15 cellular contexts compared by ENCODE assay signal in the genomic region with DNA sequence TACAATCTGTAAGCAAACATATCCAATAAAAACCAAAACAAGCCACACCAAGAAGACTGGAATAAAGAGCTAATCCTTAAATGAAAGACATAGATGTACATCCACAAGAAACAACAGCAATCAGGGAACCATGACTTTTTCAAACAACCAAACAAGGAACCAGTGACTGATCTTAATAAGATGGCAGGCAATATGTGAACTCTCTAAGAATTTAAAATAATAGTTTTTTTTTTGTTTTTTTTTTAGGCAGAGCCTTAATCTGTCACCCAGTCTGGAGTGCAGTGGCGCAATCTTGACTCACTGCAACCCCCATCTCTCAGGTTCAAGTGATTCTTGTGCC. TPM values are rescaled to one million over a fixed set of nuclear protein-coding genes. Genes with fewer than 3 reads are reported as not detected.
DNase-seq lines count a peak whose midpoint lies in the region; ATAC-seq, FAIRE-seq and TF ChIP-seq lines count a peak whose summit lies in the region.
"Had no signal": no experiment of that assay in that cellular context is flagged by ENCODE, and none has a peak within 500 bp of the region (broad histone marks: within the 10 kb centered on the region; RNA-seq: fewer than 3 reads in every experiment).

No MANE protein-coding gene starts in this region.

- no peaks in the 10 kb centered on the region for H3K9me3 ChIP-seq in GM12878 (replicated peaks; ENCODE audit: control insufficient read depth, insufficient read depth, low read length)
- H3K9me3 ChIP-seq: SK-N-SH had no signal

- CTCF ChIA-PET in activated CD8-positive, alpha-beta T cell treated with anti-CD3 and anti-CD28 coated beads for 36 hours (lab: Charles Lee): interaction anchor here (0.6 to 4.4 kb wide), 29 partner anchors 9 to 1490 kb away, joined by 3 to 31 read pairs (median 4); partner anchors contain the start of gene CAPRIN2
- CTCF ChIA-PET in activated CD8-positive, alpha-beta T cell treated with anti-CD3 and anti-CD28 coated beads, Interleukin-2, amount 10 ng/mL, durations not matched to agents 7 days and 5 days (lab: Charles Lee): interaction anchor here (0.6 to 3.6 kb wide), 13 partner anchors 12 to 1291 kb away, joined by 3 to 12 read pairs (median 3); no protein-coding TSS in a partner anchor
- CTCF ChIA-PET in GM12878 (lab: Yijun Ruan, JAX): interaction anchor here (0.6 to 3.4 kb wide), 12 partner anchors 9 to 1290 kb away, joined by 3 to 17 read pairs (median 3); partner anchors contain the start of gene CAPRIN2
- CTCF ChIA-PET in activated CD4-positive, alpha-beta T cell treated with anti-CD3 and anti-CD28 coated beads for 36 hours (lab: Charles Lee): interaction anchor here (0.7 to 2.7 kb wide), 12 partner anchors 11 to 1288 kb away, joined by 3 to 17 read pairs (median 4); no protein-coding TSS in a partner anchor

- H3K4me1 ChIP-seq in GM12878 (ENCODE audit: control insufficient read depth, insufficient read depth, low read length): no peaks in the 10 kb centered on the region

- no peak overlapping the region for H2AFZ ChIP-seq in GM12878 (ENCODE audit: control insufficient read depth, low read depth, low read length)

- in situ Hi-C loops in GM12878 (cut with MboI): loop anchor here (10.0 kb wide), 2 partner anchors 1253 to 1283 kb away; no protein-coding TSS in a partner anchor

- H3K4me1 Mint-ChIP-seq in activated CD8-positive, alpha-beta T cell treated with anti-CD3 and anti-CD28 coated beads for 36 hours (ENCODE audit: low read depth): no peaks in the 10 kb centered on the region
- no peaks in the 10 kb centered on the region for H3K4me1 Mint-ChIP-seq in activated CD8-positive, alpha-beta T cell treated with anti-CD3 and anti-CD28 coated beads, Interleukin-2, amount 10 ng/mL, durations not matched to agents 7 days and 5 days (ENCODE audit: low read depth)
- H3K4me1 Mint-ChIP-seq in HFFc6 (ENCODE audit: low read depth) (peaks cover 6% of the 10 kb centered on the region; the same call in 1 of the 2 replicates), type B pancreatic cell (ENCODE audit: unreplicated experiment) (no peaks in the 10 kb centered on the region)
- no peaks in the 10 kb centered on the region for H3K4me1 Mint-ChIP-seq in activated CD4-positive, alpha-beta T cell treated with anti-CD3 and anti-CD28 coated beads for 36 hours
- H3K4me1 Mint-ChIP-seq: B cell; CD8-positive, alpha-beta memory T cell; IgD-negative memory B cell had no signal

- SMC1A ChIA-PET in GM12878 (lab: Charles Lee; ENCODE audit: uncharacterized antibody, unreplicated experiment): interaction anchor here (0.6 to 4.1 kb wide), 7 partner anchors 15 to 1290 kb away, joined by 3 to 15 read pairs (median 3); no protein-coding TSS in a partner anchor

- POLR2A ChIA-PET in activated CD8-positive, alpha-beta T cell treated with anti-CD3 and anti-CD28 coated beads for 36 hours (lab: Charles Lee): interaction anchor here (0.6 kb wide), 1 partner anchor 39 kb away, joined by 3 read pairs; no protein-coding TSS in a partner anchor
- POLR2A ChIA-PET in activated CD8-positive, alpha-beta T cell treated with anti-CD3 and anti-CD28 coated beads, Interleukin-2, amount 10 ng/mL, durations not matched to agents 7 days and 5 days (lab: Charles Lee): no interaction called here
- POLR2A ChIA-PET in GM12878 (lab: Charles Lee): no interaction called here
- POLR2A ChIA-PET in activated CD4-positive, alpha-beta T cell treated with anti-CD3 and anti-CD28 coated beads for 36 hours (lab: Charles Lee): no interaction called here

- H3K4me3 Mint-ChIP-seq in activated CD8-positive, alpha-beta T cell treated with anti-CD3 and anti-CD28 coated beads for 36 hours: no peak overlapping the region
- no peak overlapping the region for H3K4me3 Mint-ChIP-seq in activated CD8-positive, alpha-beta T cell treated with anti-CD3 and anti-CD28 coated beads, Interleukin-2, amount 10 ng/mL, durations not matched to agents 7 days and 5 days
- no peak overlapping the region for H3K4me3 Mint-ChIP-seq in HFFc6
- no peak overlapping the region for H3K4me3 Mint-ChIP-seq in type B pancreatic cell
- H3K4me3 Mint-ChIP-seq in activated CD4-positive, alpha-beta T cell treated with anti-CD3 and anti-CD28 coated beads for 36 hours: no peak overlapping the region
- H3K4me3 Mint-ChIP-seq: B cell; CD8-positive, alpha-beta memory T cell; IgD-negative memory B cell had no signal

- no peaks in the 10 kb centered on the region for H3K36me3 ChIP-seq in GM12878 (ENCODE audit: control insufficient read depth in 2 of 2, insufficient read depth in 2 of 2, low read length in 1 of 2)
- H3K36me3 ChIP-seq: MG63 had no signal

- no TSS peak for BruUV-seq in GM12878 (replicated peaks; lab: Mats Ljungman, UMichigan)

- peaks cover 12% of the 10 kb centered on the region for H3K27me3 Mint-ChIP-seq in activated CD8-positive, alpha-beta T cell treated with anti-CD3 and anti-CD28 coated beads for 36 hours
- peaks cover 31% of the 10 kb centered on the region for H3K27me3 Mint-ChIP-seq in activated CD8-positive, alpha-beta T cell treated with anti-CD3 and anti-CD28 coated beads, Interleukin-2, amount 10 ng/mL, durations not matched to agents 7 days and 5 days (ENCODE audit: low read depth)
- H3K27me3 Mint-ChIP-seq in HFFc6 (ENCODE audit: insufficient read depth) (peaks cover 3% of the 10 kb centered on the region; the same call in 1 of the 2 replicates), type B pancreatic cell (peaks cover 4% of the 10 kb centered on the region)
- peaks cover 18% of the 10 kb centered on the region for H3K27me3 Mint-ChIP-seq in activated CD4-positive, alpha-beta T cell treated with anti-CD3 and anti-CD28 coated beads for 36 hours

- no peak overlapping the region for H3K27ac ChIP-seq in GM12878 (ENCODE audit: control insufficient read depth, insufficient read depth)

- 0% methylated on average over 1 of the region's 1 CpG for WGBS in GM12878 (ENCODE audit: insufficient coverage, insufficient replicate concordance, low lambda C conversion rate, missing lambda C conversion rate)

- no peaks in the 10 kb centered on the region for H3K9me3 Mint-ChIP-seq in activated CD8-positive, alpha-beta T cell treated with anti-CD3 and anti-CD28 coated beads for 36 hours
- H3K9me3 Mint-ChIP-seq in activated CD8-positive, alpha-beta T cell treated with anti-CD3 and anti-CD28 coated beads, Interleukin-2, amount 10 ng/mL, durations not matched to agents 7 days and 5 days (ENCODE audit: insufficient read depth): no peaks in the 10 kb centered on the region
- H3K9me3 Mint-ChIP-seq in HFFc6: no peaks in the 10 kb centered on the region
- H3K9me3 Mint-ChIP-seq in type B pancreatic cell: peaks cover 5% of the 10 kb centered on the region
- no peaks in the 10 kb centered on the region for H3K9me3 Mint-ChIP-seq in activated CD4-positive, alpha-beta T cell treated with anti-CD3 and anti-CD28 coated beads for 36 hours (ENCODE audit: low read depth)

- no peak for DNase-seq in activated CD8-positive, alpha-beta T cell treated with anti-CD3 and anti-CD28 coated beads for 36 hours
- DNase-seq in activated CD8-positive, alpha-beta T cell treated with anti-CD3 and anti-CD28 coated beads, Interleukin-2, amount 10 ng/mL, durations not matched to agents 7 days and 5 days: no peak
- DNase-seq in HFFc6 (no peak), GM12878 (ENCODE audit: low read depth, low spot score) (no peak), type B pancreatic cell (ENCODE audit: extremely low spot score, unreplicated experiment) (no peak), NCI-H446 treated with DMSO at 0.1 percent for 48 hours (lab: John Stamatoyannopoulos, UW) (no peak), cerebellar cortex (ENCODE audit: low spot score) (no peak)
- DNase-seq in activated CD4-positive, alpha-beta T cell treated with anti-CD3 and anti-CD28 coated beads for 36 hours: no peak
- DNase-seq: 8988T, NCI-H1048 had no signal

- no peaks in the 10 kb centered on the region for H3K36me3 Mint-ChIP-seq in activated CD8-positive, alpha-beta T cell treated with anti-CD3 and anti-CD28 coated beads for 36 hours (ENCODE audit: low read depth)
- H3K36me3 Mint-ChIP-seq in activated CD8-positive, alpha-beta T cell treated with anti-CD3 and anti-CD28 coated beads, Interleukin-2, amount 10 ng/mL, durations not matched to agents 7 days and 5 days (ENCODE audit: low read depth): no peaks in the 10 kb centered on the region
- peaks cover 8% of the 10 kb centered on the region for H3K36me3 Mint-ChIP-seq in HFFc6 (ENCODE audit: low read depth)
- H3K36me3 Mint-ChIP-seq in type B pancreatic cell: peaks cover 27% of the 10 kb centered on the region
- H3K36me3 Mint-ChIP-seq in activated CD4-positive, alpha-beta T cell treated with anti-CD3 and anti-CD28 coated beads for 36 hours (ENCODE audit: low read depth): no peaks in the 10 kb centered on the region
- H3K36me3 Mint-ChIP-seq: IgD-negative memory B cell had no signal

- H3K4me3 ChIP-seq in GM12878: no peak overlapping the region
- H3K4me3 ChIP-seq: MG63 had no signal

- no peak for TF ChIP-seq RAD21 in GM12878 (IDR thresholded peaks at IDR 0.05; ENCODE audit: insufficient read depth, low read depth, low read length)

- no peaks in the 10 kb centered on the region for H4K20me1 ChIP-seq in GM12878 (ENCODE audit: control insufficient read depth, insufficient read depth)

- no peak for TF ChIP-seq POLR2A in GM12878 (IDR thresholded peaks at IDR 0.05; ENCODE audit: low read depth, low read length)

- ATAC-seq in activated CD8-positive, alpha-beta T cell treated with anti-CD3 and anti-CD28 coated beads for 36 hours: no peak
- no peak for ATAC-seq in activated CD8-positive, alpha-beta T cell treated with anti-CD3 and anti-CD28 coated beads, Interleukin-2, amount 10 ng/mL, durations not matched to agents 7 days and 5 days
- ATAC-seq in GM12878: no peak
- ATAC-seq in activated CD4-positive, alpha-beta T cell treated with anti-CD3 and anti-CD28 coated beads for 36 hours: no peak

- RAD21 ChIA-PET in GM12878 (lab: Charles Lee; ENCODE audit: unreplicated experiment): interaction anchor here (0.9 kb wide), 1 partner anchor 1290 kb away, joined by 3 read pairs; no protein-coding TSS in a partner anchor

- no peak overlapping the region for H3K4me2 ChIP-seq in GM12878 (ENCODE audit: control insufficient read depth, insufficient read depth)
- H3K4me2 ChIP-seq: SK-N-SH had no signal

- intact Hi-C loops in activated CD8-positive, alpha-beta T cell treated with anti-CD3 and anti-CD28 coated beads for 36 hours (cut with micrococcal nuclease): loop anchor here (10.0 kb wide), 1 partner anchor 1253 kb away; no protein-coding TSS in a partner anchor
- intact Hi-C loops in GM12878 (cut with micrococcal nuclease; ENCODE audit: unreplicated experiment): loop anchor here (2.0 to 10.0 kb wide), 6 partner anchors 53 to 1723 kb away; partner anchors contain the start of gene CAPRIN2
- intact Hi-C loops in activated CD4-positive, alpha-beta T cell treated with anti-CD3 and anti-CD28 coated beads for 36 hours (cut with DNase I, micrococcal nuclease): loop anchor here (1.0 to 10.0 kb wide), 5 partner anchors 53 to 1288 kb away; partner anchors contain the start of genes CAPRIN2 (in 1 of the 2) and IPO8 (in 1 of the 2)

- TF ChIP-seq CTCF in activated CD8-positive, alpha-beta T cell treated with anti-CD3 and anti-CD28 coated beads for 36 hours (IDR thresholded peaks at IDR 0.05): peak; percentile 2
- peak; percentile 44; the same call in 1 of the 2 replicates for TF ChIP-seq CTCF in HFFc6 (IDR thresholded peaks at IDR 0.05)
- no peak for TF ChIP-seq CTCF in GM12878 (IDR thresholded peaks at IDR 0.05 in 2 of 3, conservative IDR thresholded peaks at IDR 0.05 in 1 of 3; ENCODE audit: control insufficient read depth in 2 of 3, extremely low read depth in 1 of 3, insufficient read depth in 1 of 3, low read depth in 3 of 3, low read length in 3 of 3)
- peak; percentile 49 for TF ChIP-seq CTCF in type B pancreatic cell (conservative IDR thresholded peaks at IDR 0.05)

- no peaks in the 10 kb centered on the region for H3K79me2 ChIP-seq in GM12878 (ENCODE audit: control insufficient read depth, insufficient read depth, low read length)

- TF ChIP-seq EP300 in GM12878 (IDR thresholded peaks at IDR 0.05; ENCODE audit: borderline replicate concordance in 1 of 2, control insufficient read depth in 1 of 2, low read depth in 2 of 2, low read length in 2 of 2): no peak

- FAIRE-seq in GM12878 (lab: Jason Lieb, UNC): no peak

- H3K9ac ChIP-seq in GM12878 (ENCODE audit: control insufficient read depth, insufficient read depth, low read length): no peak overlapping the region
- H3K9ac ChIP-seq: SK-N-SH had no signal

- no peak overlapping the region for H3K27ac Mint-ChIP-seq in activated CD8-positive, alpha-beta T cell treated with anti-CD3 and anti-CD28 coated beads for 36 hours
- no peak overlapping the region for H3K27ac Mint-ChIP-seq in activated CD8-positive, alpha-beta T cell treated with anti-CD3 and anti-CD28 coated beads, Interleukin-2, amount 10 ng/mL, durations not matched to agents 7 days and 5 days
- H3K27ac Mint-ChIP-seq in HFFc6: no peak overlapping the region
- peak overlapping the region; percentile 5 for H3K27ac Mint-ChIP-seq in type B pancreatic cell
- H3K27ac Mint-ChIP-seq in activated CD4-positive, alpha-beta T cell treated with anti-CD3 and anti-CD28 coated beads for 36 hours: no peak overlapping the region
- H3K27ac Mint-ChIP-seq: B cell; CD8-positive, alpha-beta memory T cell; IgD-negative memory B cell had no signal

- H3K27me3 ChIP-seq in GM12878 (replicated peaks in 1 of 2; ENCODE audit: control insufficient read depth in 2 of 2, insufficient read depth in 2 of 2, low read length in 1 of 2): no peaks in the 10 kb centered on the region

RNA-seq across cellular contexts. Expression of gene CAPRIN2, which starts 52.9 kb away (rescaled TPM):
- total RNA-seq in activated CD8-positive, alpha-beta T cell treated with anti-CD3 and anti-CD28 coated beads for 36 hours: 10 to 100 TPM in 1 of 2 experiments, 1 to 10 TPM in 1; 8.1 to 11.7 TPM
- 10 to 100 TPM in 1 of 2 experiments, 1 to 10 TPM in 1; 8.9 to 10.7 TPM for total RNA-seq in activated CD8-positive, alpha-beta T cell treated with anti-CD3 and anti-CD28 coated beads, Interleukin-2, amount 10 ng/mL, durations not matched to agents 7 days and 5 days
- 10 to 100 TPM; 13.3 to 21.4 (median 19.1) TPM for total RNA-seq in HFFc6 (2021; fragmentation: NEBNext Ultra II Directional; extraction: Animal tissue kit (Norgen Biotek cat#: 25700))
- 42.7 and 50.6 TPM in 2 replicates for total RNA-seq in GM12878 (2013; cell fraction: nucleolus; rRNA removed)
- total RNA-seq in GM12878 (2014; rRNA removed) (7.0 and 8.3 TPM in 2 replicates), GM12878 (2014; rRNA removed; fragmentation: Illumina TruSeq; extraction: Trizol) (10.2 and 11.5 TPM in 2 replicates), GM12878 (2021) (7.7 TPM in 2 replicates), type B pancreatic cell (ENCODE audit: low replicate concordance) (35.5 and 44.9 TPM in 2 replicates)
- polyA plus RNA-seq in GM12878 (2011; ENCODE audit: low read depth): 5.4 TPM
- polyA plus RNA-seq in GM12878 (2011; rRNA removed) (9.0 and 12.4 TPM in 2 replicates), GM12878 (2014; fragmentation: Illumina TruSeq; extraction: Trizol) (13.6 and 18.9 TPM in 2 replicates), GM12878 (2014; fragmentation: Nextera tagmentation; extraction: Ambion mirVana) (1 to 10 TPM; 1.2 to 3.0 TPM), GM12878 (2014; rRNA removed) (9.4 and 11.7 TPM in 2 replicates), GM12878 (2016; fragmentation: Nextera tagmentation; extraction: Ambion mirVana) (1 to 10 TPM; 5.9 to 8.2 TPM)
- 5.3 and 5.6 TPM in 2 replicates for polyA plus RNA-seq in GM12878 (2011; cell fraction: cytosol; rRNA removed)
- 27.0 and 31.5 TPM in 2 replicates for polyA plus RNA-seq in GM12878 (2011; cell fraction: nucleus; rRNA removed)
- polyA plus RNA-seq in GM12878 (2012): 5.3 and 7.6 TPM in 2 replicates
- polyA minus RNA-seq in GM12878 (2011; rRNA and poly(A)+ RNA removed): 5.4 and 5.6 TPM in 2 replicates
- 3.5 and 5.3 TPM in 2 replicates for polyA minus RNA-seq in GM12878 (2011; cell fraction: cytosol; rRNA and poly(A)+ RNA removed)
- polyA minus RNA-seq in GM12878 (2011; cell fraction: nucleus; rRNA and poly(A)+ RNA removed): 10.1 and 10.3 TPM in 2 replicates
- 10 to 100 TPM; 10.0 to 19.8 TPM for total RNA-seq in activated CD4-positive, alpha-beta T cell treated with anti-CD3 and anti-CD28 coated beads for 36 hours

Comparison
In these comparisons a context has a peak if more than half of its experiments do, and no peak if none do; other contexts are left out.
1. CTCF ChIP-seq: peak in activated CD8-positive, alpha-beta T cell treated with anti-CD3 and anti-CD28 coated beads for 36 hours (single experiment), HFFc6 (single experiment) and type B pancreatic cell (single experiment); none in GM12878 (0 of 3).